Comparison of ENCODE assay signal across 1 cellular context in genomic region chr12:14267724-14268123, GRCh38.
TF ChIP-seq lines count a peak whose summit lies in the region.

No MANE protein-coding gene starts in this region.

TF ChIP-seq in SK-N-SH, 30 proteins besides CTCF, POLR2A, EP300 and RAD21 (continued from another document):
- TF ChIP-seq SIN3A (IDR thresholded peaks at IDR 0.05; ENCODE audit: borderline replicate concordance, low read depth, low read length) (no peak), FOXJ3 (CRISPR knock-in tag; IDR thresholded peaks at IDR 0.05) (no peak), RXRA (IDR thresholded peaks at IDR 0.05; ENCODE audit: borderline replicate concordance, low read depth) (no peak)
